ENCODE assay signal across 32 cellular contexts in the genomic region with DNA sequence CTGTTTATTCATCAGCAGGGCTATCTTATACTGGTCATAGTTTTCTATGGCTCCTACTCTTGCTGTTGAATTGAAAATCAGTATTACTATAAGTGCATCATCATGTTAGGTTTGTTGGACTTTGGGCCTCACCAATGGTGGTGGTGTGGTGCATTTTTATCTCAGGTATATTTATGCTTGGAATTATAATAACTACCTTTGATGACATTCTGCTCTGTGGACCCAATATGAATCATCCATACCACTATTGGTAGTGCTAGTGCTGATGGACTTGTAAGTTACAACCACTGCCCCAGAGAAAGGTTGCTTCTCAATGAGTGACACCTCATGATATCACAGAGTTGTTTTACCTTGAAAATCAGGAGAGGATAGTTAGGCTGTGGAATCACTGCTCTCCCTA. TPM values are rescaled to one million over a fixed set of nuclear protein-coding genes. Genes with fewer than 3 reads are reported as not detected.
"Had no signal": no experiment of that assay in that cellular context is flagged by ENCODE, and none has a peak within 500 bp of the region (broad histone marks: within the 10 kb centered on the region; RNA-seq: fewer than 3 reads in every experiment).

No MANE protein-coding gene starts in this region.

- H3K36me3 ChIP-seq: left ventricle myocardium inferior, ovary, right atrium auricular region, right lobe of liver, stomach, thyroid gland, uterus had no signal

- H3K4me1 ChIP-seq: stomach, testis, thyroid gland, uterus had no signal

- FAIRE-seq: keratinocyte had no signal

- H3K9me3 ChIP-seq: left ventricle myocardium inferior, ovary, right atrium auricular region, right lobe of liver, stomach, testis, thyroid gland, uterus had no signal

- H3K4me3 Mint-ChIP-seq: mesothelial cell of epicardium; naive thymus-derived CD4-positive, alpha-beta T cell; natural killer cell treated with Interleukin-12 subunit alpha and Interleukin-12 subunit beta and Interleukin-15 and Interleukin-18, amount 100 ng/mL, for 72 hours; stimulated activated naive B cell treated with anti-CD40 and anti-IgM and Interleukin-4, amounts not matched to agents 10 μg/mL and 1 μg/mL and 100 μg/mL, for 72 hours; type B pancreatic cell had no signal

- DNase-seq: left ventricle myocardium inferior; mesendoderm; naive thymus-derived CD4-positive, alpha-beta T cell; ovary; right lobe of liver; stimulated activated CD4-positive, alpha-beta T cell treated with anti-CD3 and anti-CD28 coated beads, Interleukin-12 subunit alpha, Interleukin-12 subunit beta, amount 100 ng/mL, for 4 hours; stimulated activated CD4-positive, alpha-beta T cell treated with anti-CD3 and anti-CD28 coated beads, Interleukin-15, amount 100 ng/mL, for 24 hours; stimulated activated CD4-positive, alpha-beta T cell treated with anti-CD3 and anti-CD28 coated beads, Interleukin-2, amount 100 ng/mL, for 24 hours; stimulated activated CD4-positive, alpha-beta T cell treated with anti-CD3 and anti-CD28 coated beads, Interleukin-4, amount 100 ng/mL, for 1 hour; stimulated activated naive B cell treated with anti-CD40 and anti-IgM and Interleukin-4, amounts not matched to agents 10 μg/mL and 1 μg/mL and 100 μg/mL, for 72 hours; stimulated activated naive CD8-positive, alpha-beta T cell treated with anti-CD3 and anti-CD28 coated beads, Interleukin-15, Interleukin-2, amounts not matched to agents 100 U/mL and 50 U/mL, for 24 hours; stomach; testis; thyroid gland; uterus had no signal

- H3K27ac ChIP-seq: hepatocyte, left ventricle myocardium inferior, ovary, right atrium auricular region, right lobe of liver, stomach, testis, thyroid gland, uterus had no signal

- H3K36me3 Mint-ChIP-seq: naive thymus-derived CD4-positive, alpha-beta T cell; natural killer cell treated with Interleukin-12 subunit alpha and Interleukin-12 subunit beta and Interleukin-15 and Interleukin-18, amount 100 ng/mL, for 72 hours; stimulated activated naive B cell treated with anti-CD40 and anti-IgM and Interleukin-4, amounts not matched to agents 10 μg/mL and 1 μg/mL and 100 μg/mL, for 72 hours; type B pancreatic cell had no signal

- H3K27me3 ChIP-seq: hepatocyte, ovary, right atrium auricular region, right lobe of liver, stomach, testis, thyroid gland, uterus had no signal

- H3K4me1 Mint-ChIP-seq: mesothelial cell of epicardium; naive thymus-derived CD4-positive, alpha-beta T cell; stimulated activated naive B cell treated with anti-CD40 and anti-IgM and Interleukin-4, amounts not matched to agents 10 μg/mL and 1 μg/mL and 100 μg/mL, for 72 hours had no signal

- H3K27ac Mint-ChIP-seq: mesothelial cell of epicardium; naive thymus-derived CD4-positive, alpha-beta T cell; natural killer cell treated with Interleukin-12 subunit alpha and Interleukin-12 subunit beta and Interleukin-15 and Interleukin-18, amount 100 ng/mL, for 72 hours; progenitor cell of endocrine pancreas; stimulated activated naive B cell treated with anti-CD40 and anti-IgM and Interleukin-4, amounts not matched to agents 10 μg/mL and 1 μg/mL and 100 μg/mL, for 72 hours; type B pancreatic cell had no signal

- H3K4me3 ChIP-seq: hepatocyte, left ventricle myocardium inferior, lung, ovary, right atrium auricular region, right lobe of liver, stomach, testis, thyroid gland, uterus had no signal

- ATAC-seq: naive thymus-derived CD4-positive, alpha-beta T cell; natural killer cell treated with Interleukin-12 subunit alpha and Interleukin-12 subunit beta and Interleukin-15 and Interleukin-18, amount 100 ng/mL, for 72 hours; right lobe of liver; stimulated activated naive B cell treated with anti-CD40 and anti-IgM and Interleukin-4, amounts not matched to agents 10 μg/mL and 1 μg/mL and 100 μg/mL, for 72 hours; stimulated activated naive CD8-positive, alpha-beta T cell treated with anti-CD3 and anti-CD28 coated beads, Interleukin-15, Interleukin-2, amounts not matched to agents 100 U/mL and 50 U/mL, for 24 hours had no signal

- H3K9me3 Mint-ChIP-seq: naive thymus-derived CD4-positive, alpha-beta T cell; natural killer cell treated with Interleukin-12 subunit alpha and Interleukin-12 subunit beta and Interleukin-15 and Interleukin-18, amount 100 ng/mL, for 72 hours; type B pancreatic cell had no signal

RNA-seq across cellular contexts. Expression of a gene that starts 28.0 kb away (rescaled TPM):
- total RNA-seq: hepatocyte, left ventricle myocardium inferior, lower leg skin, lung, mesothelial cell of epicardium, mononuclear cell, myocyte, omental fat pad, ovary, progenitor cell of endocrine pancreas, pulmonary artery endothelial cell, renal cortical epithelial cell, right atrium auricular region, right lobe of liver, skeletal muscle tissue, stomach, testis, thyroid gland, ureter, uterus had no signal
- polyA plus RNA-seq: hepatocyte; keratinocyte; lung; naive thymus-derived CD4-positive, alpha-beta T cell; neural cell; ovary; stomach had no signal

RNA-seq across cellular contexts. Expression of a gene that starts 33.1 kb away (rescaled TPM):
- total RNA-seq: left ventricle myocardium inferior; lung; mononuclear cell; myocyte; naive thymus-derived CD4-positive, alpha-beta T cell; natural killer cell treated with Interleukin-12 subunit alpha and Interleukin-12 subunit beta and Interleukin-15 and Interleukin-18, amount 100 ng/mL, for 72 hours; pulmonary artery endothelial cell; renal cortical epithelial cell; right atrium auricular region; ureter had no signal
- polyA plus RNA-seq: keratinocyte; lung; naive thymus-derived CD4-positive, alpha-beta T cell; ovary had no signal
